Comparison of ENCODE assay signal across 30 cellular contexts in genomic region chr5:176894298-176894697, GRCh38. TPM values are rescaled to one million over a fixed set of nuclear protein-coding genes. Genes with fewer than 3 reads are reported as not detected.
"Had no signal": no experiment of that assay in that cellular context is flagged by ENCODE, and none has a peak within 500 bp of the region (broad histone marks: within the 10 kb centered on the region; RNA-seq: fewer than 3 reads in every experiment).

No MANE protein-coding gene starts in this region.

- H3K27ac Mint-ChIP-seq: activated CD4-positive, alpha-beta memory T cell treated with anti-CD3 and anti-CD28 coated beads, Interleukin-2, amount 10 ng/mL, durations not matched to agents 7 days and 5 days; activated CD4-positive, alpha-beta T cell treated with anti-CD3 and anti-CD28 coated beads, Interleukin-2, amount 10 ng/mL, durations not matched to agents 7 days and 5 days; activated naive CD8-positive, alpha-beta T cell; activated T-helper 2 cell treated with anti-CD3 and anti-CD28 coated beads, Interferon-gamma antibody, Interleukin-2, Interleukin-4, amounts not matched to agents 10 μg/mL and 5 μg/mL and 100 μg/mL, durations not matched to agents 14 hours and 24 hours and 36 hours; naive thymus-derived CD8-positive, alpha-beta T cell; progenitor cell of endocrine pancreas; stimulated activated naive B cell treated with anti-CD40 and anti-IgM and Interleukin-4, amounts not matched to agents 10 μg/mL and 1 μg/mL and 100 μg/mL, for 72 hours had no signal

- H3K4me1 ChIP-seq: body of pancreas, gastroesophageal sphincter, right lobe of liver, suprapubic skin, tibial nerve had no signal

- H3K36me3 ChIP-seq: gastroesophageal sphincter, ovary, right lobe of liver, suprapubic skin, tibial nerve had no signal

- ATAC-seq: body of pancreas; gastroesophageal sphincter; left colon; naive thymus-derived CD8-positive, alpha-beta T cell; right lobe of liver; SK-N-SH treated with all-trans-retinoic acid at 6 μM for 48 hours; stimulated activated naive B cell treated with anti-CD40 and anti-IgM and Interleukin-4, amounts not matched to agents 10 μg/mL and 1 μg/mL and 100 μg/mL, for 72 hours had no signal

- H3K27me3 ChIP-seq: body of pancreas, ovary, right lobe of liver, suprapubic skin, tibial nerve had no signal

- H3K27ac ChIP-seq: body of pancreas, gastroesophageal sphincter, ovary, right lobe of liver, skin epidermis, suprapubic skin, tibial nerve had no signal

- H3K4me3 Mint-ChIP-seq: activated CD4-positive, alpha-beta memory T cell treated with anti-CD3 and anti-CD28 coated beads, Interleukin-2, amount 10 ng/mL, durations not matched to agents 7 days and 5 days; activated CD4-positive, alpha-beta T cell treated with anti-CD3 and anti-CD28 coated beads, Interleukin-2, amount 10 ng/mL, durations not matched to agents 7 days and 5 days; activated naive CD8-positive, alpha-beta T cell; naive thymus-derived CD8-positive, alpha-beta T cell; stimulated activated naive B cell treated with anti-CD40 and anti-IgM and Interleukin-4, amounts not matched to agents 10 μg/mL and 1 μg/mL and 100 μg/mL, for 72 hours had no signal

- H3K36me3 Mint-ChIP-seq: activated naive CD8-positive, alpha-beta T cell; naive thymus-derived CD8-positive, alpha-beta T cell had no signal

- H3K27me3 Mint-ChIP-seq: activated CD4-positive, alpha-beta memory T cell treated with anti-CD3 and anti-CD28 coated beads, Interleukin-2, amount 10 ng/mL, durations not matched to agents 7 days and 5 days had no signal

- DNase-seq: activated CD4-positive, alpha-beta memory T cell treated with anti-CD3 and anti-CD28 coated beads, Interleukin-2, amount 10 ng/mL, durations not matched to agents 7 days and 5 days; activated CD4-positive, alpha-beta T cell treated with anti-CD3 and anti-CD28 coated beads for 1 hour; activated CD4-positive, alpha-beta T cell treated with anti-CD3 and anti-CD28 coated beads, Interleukin-2, amount 10 ng/mL, durations not matched to agents 7 days and 5 days; activated naive CD4-positive, alpha-beta T cell treated with Interleukin-2 at 50 U/mL for 16 hours; body of pancreas; effector CD8-positive, alpha-beta T cell; head of caudate nucleus; hippocampal formation; kidney; left colon; midbrain; naive thymus-derived CD8-positive, alpha-beta T cell; ovary; stimulated activated CD4-positive, alpha-beta T cell treated with anti-CD3 and anti-CD28 coated beads, Interleukin-12 subunit alpha, Interleukin-12 subunit beta, amount 100 ng/mL, for 4 hours; stimulated activated CD4-positive, alpha-beta T cell treated with anti-CD3 and anti-CD28 coated beads, Interleukin-4, amount 100 ng/mL, for 1 hour; stimulated activated naive B cell treated with anti-CD40 and anti-IgM and Interleukin-4, amounts not matched to agents 10 μg/mL and 1 μg/mL and 100 μg/mL, for 72 hours; T-helper 2 cell had no signal

- H3K9me3 ChIP-seq: body of pancreas, gastroesophageal sphincter, ovary, right lobe of liver, suprapubic skin, tibial nerve had no signal

- H3K9me3 Mint-ChIP-seq: activated CD4-positive, alpha-beta memory T cell treated with anti-CD3 and anti-CD28 coated beads, Interleukin-2, amount 10 ng/mL, durations not matched to agents 7 days and 5 days; activated CD4-positive, alpha-beta T cell treated with anti-CD3 and anti-CD28 coated beads, Interleukin-2, amount 10 ng/mL, durations not matched to agents 7 days and 5 days; activated T-helper 2 cell treated with anti-CD3 and anti-CD28 coated beads, Interferon-gamma antibody, Interleukin-2, Interleukin-4, amounts not matched to agents 10 μg/mL and 5 μg/mL and 100 μg/mL, durations not matched to agents 14 hours and 24 hours and 36 hours; stimulated activated naive B cell treated with anti-CD40 and anti-IgM and Interleukin-4, amounts not matched to agents 10 μg/mL and 1 μg/mL and 100 μg/mL, for 72 hours had no signal

- H3K4me3 ChIP-seq: body of pancreas, gastroesophageal sphincter, ovary, right lobe of liver, skin epidermis, suprapubic skin, tibial nerve had no signal

RNA-seq across cellular contexts. Expression of gene HK3, which starts 4.8 kb away (rescaled TPM):
- total RNA-seq: dermis microvascular lymphatic vessel endothelial cell, epithelial cell of proximal tubule, fibroblast of lung, fibroblast of villous mesenchyme, progenitor cell of endocrine pancreas had no signal
- polyA plus RNA-seq: fibroblast of lung had no signal
